Comparison of ENCODE assay signal across 12 cellular contexts in genomic region chr6:167824591-167825041, GRCh38. TPM values are rescaled to one million over a fixed set of nuclear protein-coding genes. Genes with fewer than 3 reads are reported as not detected.
DNase-seq lines count a peak whose midpoint lies in the region; ATAC-seq and TF ChIP-seq lines count a peak whose summit lies in the region.
"Had no signal": no experiment of that assay in that cellular context is flagged by ENCODE, and none has a peak within 500 bp of the region (broad histone marks: within the 10 kb centered on the region; RNA-seq: fewer than 3 reads in every experiment).

No MANE protein-coding gene starts in this region.

- intact Hi-C loops in activated CD8-positive, alpha-beta T cell treated with anti-CD3 and anti-CD28 coated beads for 36 hours (cut with micrococcal nuclease): no loop called here
- intact Hi-C loops in PC-9 (cut with micrococcal nuclease; ENCODE audit: unreplicated experiment): loop anchor here (5.0 to 10.0 kb wide), 3 partner anchors 32 to 70 kb away; no protein-coding TSS in a partner anchor

- H3K4me2 ChIP-seq in PC-9: no peak overlapping the region

- no peak for DNase-seq in activated CD8-positive, alpha-beta T cell treated with anti-CD3 and anti-CD28 coated beads, Interleukin-2, amount 10 ng/mL, durations not matched to agents 7 days and 5 days
- no peak for DNase-seq in activated CD8-positive, alpha-beta T cell treated with anti-CD3 and anti-CD28 coated beads for 36 hours
- DNase-seq in activated CD4-positive, alpha-beta memory T cell treated with anti-CD3 and anti-CD28 coated beads, Interleukin-2, amount 10 ng/mL, durations not matched to agents 7 days and 5 days: no peak
- DNase-seq in glutamatergic neuron (no peak), retina (peak; percentile 65), WERI-Rb-1 (no peak), PC-9 (no peak)
- no peak for DNase-seq in stimulated activated CD4-positive, alpha-beta T cell treated with anti-CD3 and anti-CD28 coated beads, Interleukin-4, amount 100 ng/mL, for 4 hours
- DNase-seq: activated CD8-positive, alpha-beta memory T cell treated with anti-CD3 and anti-CD28 coated beads, Interleukin-2, amount 50 U/mL, for 4 hours had no signal

- no peaks in the 10 kb centered on the region for H3K9me2 ChIP-seq in PC-9 (ENCODE audit: insufficient read depth)

- no peaks in the 10 kb centered on the region for H3K9me3 Mint-ChIP-seq in activated CD8-positive, alpha-beta T cell treated with anti-CD3 and anti-CD28 coated beads, Interleukin-2, amount 10 ng/mL, durations not matched to agents 7 days and 5 days (ENCODE audit: insufficient read depth)
- H3K9me3 Mint-ChIP-seq in activated CD8-positive, alpha-beta T cell treated with anti-CD3 and anti-CD28 coated beads for 36 hours: no peaks in the 10 kb centered on the region
- H3K9me3 Mint-ChIP-seq in activated CD4-positive, alpha-beta memory T cell treated with anti-CD3 and anti-CD28 coated beads, Interleukin-2, amount 10 ng/mL, durations not matched to agents 7 days and 5 days: no peaks in the 10 kb centered on the region
- H3K9me3 Mint-ChIP-seq in glutamatergic neuron (ENCODE audit: unreplicated experiment): peaks cover 26% of the 10 kb centered on the region

- H3K36me3 Mint-ChIP-seq in activated CD8-positive, alpha-beta T cell treated with anti-CD3 and anti-CD28 coated beads, Interleukin-2, amount 10 ng/mL, durations not matched to agents 7 days and 5 days (ENCODE audit: low read depth): peaks cover 7% of the 10 kb centered on the region
- H3K36me3 Mint-ChIP-seq in activated CD8-positive, alpha-beta T cell treated with anti-CD3 and anti-CD28 coated beads for 36 hours (ENCODE audit: low read depth): peaks cover 1% of the 10 kb centered on the region
- peaks cover 7% of the 10 kb centered on the region for H3K36me3 Mint-ChIP-seq in activated CD4-positive, alpha-beta memory T cell treated with anti-CD3 and anti-CD28 coated beads, Interleukin-2, amount 10 ng/mL, durations not matched to agents 7 days and 5 days (ENCODE audit: low read depth)
- H3K36me3 Mint-ChIP-seq in glutamatergic neuron (ENCODE audit: unreplicated experiment): peaks cover 19% of the 10 kb centered on the region

- no TSS peak for BruUV-seq in PC-9 (replicated peaks; lab: Mats Ljungman, UMichigan)

- peaks cover 1% of the 10 kb centered on the region; the same call in 1 of the 2 replicates for H4K20me1 ChIP-seq in PC-9 (ENCODE audit: insufficient read depth)

- peaks cover 55% of the 10 kb centered on the region for H3K27me3 Mint-ChIP-seq in activated CD8-positive, alpha-beta T cell treated with anti-CD3 and anti-CD28 coated beads, Interleukin-2, amount 10 ng/mL, durations not matched to agents 7 days and 5 days (ENCODE audit: low read depth)
- peaks cover 52% of the 10 kb centered on the region for H3K27me3 Mint-ChIP-seq in activated CD8-positive, alpha-beta T cell treated with anti-CD3 and anti-CD28 coated beads for 36 hours
- peaks cover 53% of the 10 kb centered on the region for H3K27me3 Mint-ChIP-seq in activated CD4-positive, alpha-beta memory T cell treated with anti-CD3 and anti-CD28 coated beads, Interleukin-2, amount 10 ng/mL, durations not matched to agents 7 days and 5 days
- H3K27me3 Mint-ChIP-seq in glutamatergic neuron (ENCODE audit: unreplicated experiment): peaks cover 25% of the 10 kb centered on the region

- H3K27ac ChIP-seq in WERI-Rb-1: no peak overlapping the region
- H3K27ac ChIP-seq in PC-9: no peak overlapping the region
- H3K27ac ChIP-seq: BLaER1 had no signal

- H3K27ac Mint-ChIP-seq in activated CD8-positive, alpha-beta T cell treated with anti-CD3 and anti-CD28 coated beads, Interleukin-2, amount 10 ng/mL, durations not matched to agents 7 days and 5 days: no peak overlapping the region
- H3K27ac Mint-ChIP-seq in activated CD8-positive, alpha-beta T cell treated with anti-CD3 and anti-CD28 coated beads for 36 hours: no peak overlapping the region
- H3K27ac Mint-ChIP-seq in activated CD4-positive, alpha-beta memory T cell treated with anti-CD3 and anti-CD28 coated beads, Interleukin-2, amount 10 ng/mL, durations not matched to agents 7 days and 5 days: no peak overlapping the region
- peak overlapping the region; percentile 100 for H3K27ac Mint-ChIP-seq in glutamatergic neuron (ENCODE audit: unreplicated experiment)

- H3K4me1 ChIP-seq in PC-9 (replicated peaks; ENCODE audit: insufficient read depth): peaks cover 13% of the 10 kb centered on the region

- peaks cover 25% of the 10 kb centered on the region for H3K4me1 Mint-ChIP-seq in activated CD8-positive, alpha-beta T cell treated with anti-CD3 and anti-CD28 coated beads, Interleukin-2, amount 10 ng/mL, durations not matched to agents 7 days and 5 days (ENCODE audit: low read depth)
- peaks cover 18% of the 10 kb centered on the region for H3K4me1 Mint-ChIP-seq in activated CD8-positive, alpha-beta T cell treated with anti-CD3 and anti-CD28 coated beads for 36 hours (ENCODE audit: low read depth)
- H3K4me1 Mint-ChIP-seq in activated CD4-positive, alpha-beta memory T cell treated with anti-CD3 and anti-CD28 coated beads, Interleukin-2, amount 10 ng/mL, durations not matched to agents 7 days and 5 days: peaks cover 30% of the 10 kb centered on the region
- peaks cover 11% of the 10 kb centered on the region for H3K4me1 Mint-ChIP-seq in glutamatergic neuron (ENCODE audit: low read depth, unreplicated experiment)

- no peaks in the 10 kb centered on the region for H3K27me3 ChIP-seq in WERI-Rb-1 (ENCODE audit: insufficient read depth, low read depth, severe bottlenecking)
- H3K27me3 ChIP-seq in PC-9 (ENCODE audit: insufficient read depth, low read depth): no peaks in the 10 kb centered on the region
- H3K27me3 ChIP-seq: vagina had no signal

- peaks cover 22% of the 10 kb centered on the region for H3K79me2 ChIP-seq in PC-9 (ENCODE audit: low read depth)

- peaks cover 16% of the 10 kb centered on the region; the same call in 1 of the 2 replicates for H3F3A ChIP-seq in PC-9 (ENCODE audit: insufficient read depth, low read depth)

- POLR2A ChIA-PET in activated CD8-positive, alpha-beta T cell treated with anti-CD3 and anti-CD28 coated beads, Interleukin-2, amount 10 ng/mL, durations not matched to agents 7 days and 5 days (lab: Charles Lee): no interaction called here
- POLR2A ChIA-PET in activated CD8-positive, alpha-beta T cell treated with anti-CD3 and anti-CD28 coated beads for 36 hours (lab: Charles Lee): no interaction called here
- POLR2A ChIA-PET in activated CD4-positive, alpha-beta memory T cell treated with anti-CD3 and anti-CD28 coated beads, Interleukin-2, amount 10 ng/mL, durations not matched to agents 7 days and 5 days (lab: Charles Lee): no interaction called here
- POLR2A ChIA-PET in PC-9 (lab: Charles Lee; ENCODE audit: unreplicated experiment): no interaction called here

- TF ChIP-seq CTCF in activated CD8-positive, alpha-beta T cell treated with anti-CD3 and anti-CD28 coated beads for 36 hours (IDR thresholded peaks at IDR 0.05): no peak
- TF ChIP-seq CTCF in glutamatergic neuron (IDR thresholded peaks at IDR 0.05; ENCODE audit: partially characterized antibody, unreplicated experiment) (no peak), WERI-Rb-1 (IDR thresholded peaks at IDR 0.05; ENCODE audit: low read depth, low read length) (no peak), PC-9 (conservative IDR thresholded peaks at IDR 0.05) (no peak)

- H3K36me3 ChIP-seq in WERI-Rb-1 (no peaks in the 10 kb centered on the region; the same call in 1 of the 2 replicates), PC-9 (ENCODE audit: low read depth) (no peaks in the 10 kb centered on the region)
- H3K36me3 ChIP-seq: BLaER1, vagina had no signal

- no peaks in the 10 kb centered on the region for H3K9me3 ChIP-seq in WERI-Rb-1 (ENCODE audit: severe bottlenecking)
- no peaks in the 10 kb centered on the region for H3K9me3 ChIP-seq in PC-9 (ENCODE audit: insufficient read depth, low read depth)
- H3K9me3 ChIP-seq: BLaER1, vagina had no signal

- CTCF ChIA-PET in activated CD8-positive, alpha-beta T cell treated with anti-CD3 and anti-CD28 coated beads, Interleukin-2, amount 10 ng/mL, durations not matched to agents 7 days and 5 days (lab: Charles Lee): no interaction called here
- CTCF ChIA-PET in activated CD8-positive, alpha-beta T cell treated with anti-CD3 and anti-CD28 coated beads for 36 hours (lab: Charles Lee): no interaction called here
- CTCF ChIA-PET in activated CD4-positive, alpha-beta memory T cell treated with anti-CD3 and anti-CD28 coated beads, Interleukin-2, amount 10 ng/mL, durations not matched to agents 7 days and 5 days (lab: Charles Lee): interaction anchor here (0.5 kb wide), 1 partner anchor 10 kb away, joined by 3 read pairs; no protein-coding TSS in a partner anchor
- CTCF ChIA-PET in PC-9 (lab: Charles Lee): no interaction called here

- peak overlapping the region; percentile 27 for H3K4me3 Mint-ChIP-seq in activated CD8-positive, alpha-beta T cell treated with anti-CD3 and anti-CD28 coated beads, Interleukin-2, amount 10 ng/mL, durations not matched to agents 7 days and 5 days
- no peak overlapping the region for H3K4me3 Mint-ChIP-seq in activated CD8-positive, alpha-beta T cell treated with anti-CD3 and anti-CD28 coated beads for 36 hours
- H3K4me3 Mint-ChIP-seq in activated CD4-positive, alpha-beta memory T cell treated with anti-CD3 and anti-CD28 coated beads, Interleukin-2, amount 10 ng/mL, durations not matched to agents 7 days and 5 days: peak overlapping the region; percentile 36
- peak overlapping the region; percentile 98 for H3K4me3 Mint-ChIP-seq in glutamatergic neuron (ENCODE audit: unreplicated experiment)

- H3K4me3 ChIP-seq in WERI-Rb-1 (ENCODE audit: low read depth, low read length) (no peak overlapping the region), PC-9 (no peak overlapping the region)
- H3K4me3 ChIP-seq: BLaER1 had no signal

- no peak overlapping the region for H2AFZ ChIP-seq in PC-9

- no peak for ATAC-seq in activated CD8-positive, alpha-beta T cell treated with anti-CD3 and anti-CD28 coated beads, Interleukin-2, amount 10 ng/mL, durations not matched to agents 7 days and 5 days
- ATAC-seq in activated CD8-positive, alpha-beta T cell treated with anti-CD3 and anti-CD28 coated beads for 36 hours: no peak
- ATAC-seq: Right ventricle myocardium inferior had no signal

RNA-seq across cellular contexts. Expression of gene AFDN, which starts 2.1 kb away (rescaled TPM):
- total RNA-seq in activated CD8-positive, alpha-beta T cell treated with anti-CD3 and anti-CD28 coated beads, Interleukin-2, amount 10 ng/mL, durations not matched to agents 7 days and 5 days: 10 to 100 TPM; 20.9 to 24.2 TPM
- 10 to 100 TPM; 13.0 to 14.1 TPM for total RNA-seq in activated CD8-positive, alpha-beta T cell treated with anti-CD3 and anti-CD28 coated beads for 36 hours
- 10 to 100 TPM; 45.9 to 46.3 TPM for total RNA-seq in activated CD4-positive, alpha-beta memory T cell treated with anti-CD3 and anti-CD28 coated beads, Interleukin-2, amount 10 ng/mL, durations not matched to agents 7 days and 5 days
- total RNA-seq in glutamatergic neuron (ENCODE audit: unreplicated experiment) (552 TPM), PC-9 (2021) (101 and 108 TPM in 2 replicates)
